26 cellular contexts compared by ENCODE assay signal in the genomic region with DNA sequence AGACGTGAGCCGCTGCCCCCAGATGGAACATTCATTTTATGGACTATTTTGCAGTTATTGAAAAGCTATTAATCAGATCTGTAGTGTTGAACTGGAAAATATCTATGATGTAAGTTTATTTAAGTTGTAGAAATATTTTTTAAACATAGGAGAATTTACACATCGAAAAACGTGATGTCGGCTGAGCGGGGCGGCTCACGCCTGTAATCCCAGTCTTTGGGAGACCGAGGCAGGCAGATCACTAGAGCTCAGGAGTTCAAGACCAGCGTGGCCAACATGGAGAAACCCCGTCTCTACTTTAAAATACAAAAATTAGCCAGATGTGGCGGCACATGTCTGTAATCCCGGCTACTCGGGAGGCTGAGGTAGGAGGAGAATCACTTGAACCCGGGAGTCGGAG.
"Had no signal": no experiment of that assay in that cellular context is flagged by ENCODE, and none has a peak within 500 bp of the region (broad histone marks: within the 10 kb centered on the region; RNA-seq: fewer than 3 reads in every experiment).

No MANE protein-coding gene starts in this region.

- FAIRE-seq: endometrium, islet of Langerhans, pancreas had no signal

- H3K27me3 Mint-ChIP-seq: stimulated activated memory B cell treated with anti-CD40 and anti-IgM and Interleukin-4, amounts not matched to agents 10 μg/mL and 1 μg/mL and 100 μg/mL, for 72 hours had no signal

- H3K4me3 ChIP-seq: coronary artery, esophagus squamous epithelium, heart right ventricle, left lung, pancreas, thoracic aorta, tibial nerve, upper lobe of right lung, uterus had no signal

- H3K27me3 ChIP-seq: esophagus squamous epithelium, heart right ventricle, left lung, neutrophil, pancreas, tibial nerve, upper lobe of right lung, uterus had no signal

- H3K9me3 ChIP-seq: esophagus squamous epithelium, heart right ventricle, left lung, neutrophil, pancreas, thoracic aorta, tibial nerve, upper lobe of right lung, uterus had no signal

- ATAC-seq: effector memory CD8-positive, alpha-beta T cell; heart right ventricle; left cardiac atrium; left lung; natural killer cell; pancreas; sciatic nerve; stimulated activated memory B cell treated with anti-CD40 and anti-IgM and Interleukin-4, amounts not matched to agents 10 μg/mL and 1 μg/mL and 100 μg/mL, for 72 hours; stimulated activated naive CD8-positive, alpha-beta T cell treated with anti-CD3 and anti-CD28 coated beads, Interleukin-15, Interleukin-2, amounts not matched to agents 100 U/mL and 50 U/mL, for 24 hours; upper lobe of right lung had no signal

- H3K4me2 ChIP-seq: smooth muscle cell had no signal

- H3K9me3 Mint-ChIP-seq: effector memory CD8-positive, alpha-beta T cell; natural killer cell; stimulated activated memory B cell treated with anti-CD40 and anti-IgM and Interleukin-4, amounts not matched to agents 10 μg/mL and 1 μg/mL and 100 μg/mL, for 72 hours had no signal

- H3K4me3 Mint-ChIP-seq: effector memory CD8-positive, alpha-beta T cell; stimulated activated memory B cell treated with anti-CD40 and anti-IgM and Interleukin-4, amounts not matched to agents 10 μg/mL and 1 μg/mL and 100 μg/mL, for 72 hours had no signal

- H3K27ac ChIP-seq: coronary artery, esophagus squamous epithelium, heart right ventricle, left lung, neutrophil, pancreas, thoracic aorta, upper lobe of right lung, uterus had no signal

- H3K36me3 ChIP-seq: esophagus squamous epithelium, heart right ventricle, left lung, neutrophil, pancreas, thoracic aorta, tibial nerve, upper lobe of right lung, uterus had no signal

- H3K4me1 ChIP-seq: uterus had no signal

- DNase-seq: dermis blood vessel endothelial cell; effector memory CD8-positive, alpha-beta T cell; esophagus squamous epithelium; foreskin melanocyte; glutamatergic neuron; heart right ventricle; hippocampal formation; left cardiac atrium; left lung; natural killer cell; pancreas; stimulated activated CD4-positive, alpha-beta T cell treated with anti-CD3 and anti-CD28 coated beads, Interleukin-12 subunit alpha, Interleukin-12 subunit beta, amount 100 ng/mL, for 4 hours; stimulated activated CD4-positive, alpha-beta T cell treated with anti-CD3 and anti-CD28 coated beads, Interleukin-1b, Interleukin-23, amount 100 ng/mL, for 48 hours; stimulated activated CD4-positive, alpha-beta T cell treated with anti-CD3 and anti-CD28 coated beads, Interleukin-4, amount 100 ng/mL, for 24 hours; stimulated activated naive CD8-positive, alpha-beta T cell treated with anti-CD3 and anti-CD28 coated beads, Interleukin-15, Interleukin-2, amounts not matched to agents 100 U/mL and 50 U/mL, for 24 hours; upper lobe of right lung; uterus had no signal

- H3K27ac Mint-ChIP-seq: stimulated activated memory B cell treated with anti-CD40 and anti-IgM and Interleukin-4, amounts not matched to agents 10 μg/mL and 1 μg/mL and 100 μg/mL, for 72 hours had no signal
